Comparison of ENCODE assay signal across 16 cellular contexts in the genomic region with DNA sequence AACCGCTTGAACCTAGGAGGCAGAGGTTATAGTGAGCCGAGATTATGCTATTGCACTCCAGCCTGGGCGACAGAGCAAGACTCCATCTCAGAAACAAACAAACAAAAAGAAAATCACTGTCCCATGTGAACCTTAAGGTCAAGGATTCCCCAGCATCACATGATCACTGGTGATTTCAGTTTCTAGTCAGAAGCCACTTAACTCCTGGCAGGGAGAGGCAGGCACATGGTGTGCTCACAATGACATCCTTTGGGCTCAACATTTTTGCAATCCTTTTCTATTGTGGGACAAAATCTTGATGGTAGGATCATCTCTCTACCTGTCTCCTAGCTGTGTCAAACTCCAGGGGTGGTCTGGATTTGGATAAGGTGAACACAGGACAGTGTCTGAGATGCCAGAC.
"Had no signal": no experiment of that assay in that cellular context is flagged by ENCODE, and none has a peak within 500 bp of the region (broad histone marks: within the 10 kb centered on the region; RNA-seq: fewer than 3 reads in every experiment).

No MANE protein-coding gene starts in this region.

- H3K27me3 Mint-ChIP-seq: activated CD8-positive, alpha-beta memory T cell treated with anti-CD3 and anti-CD28 coated beads, Interleukin-2, amount 10 ng/mL, durations not matched to agents 7 days and 5 days; activated naive CD8-positive, alpha-beta T cell treated with anti-CD3 and anti-CD28 coated beads for 36 hours; naive B cell had no signal

- H3K27ac Mint-ChIP-seq: activated CD8-positive, alpha-beta memory T cell treated with anti-CD3 and anti-CD28 coated beads, Interleukin-2, amount 10 ng/mL, durations not matched to agents 7 days and 5 days; activated naive CD8-positive, alpha-beta T cell treated with anti-CD3 and anti-CD28 coated beads for 36 hours had no signal

- H3K27me3 ChIP-seq: breast epithelium, esophagus squamous epithelium had no signal

- H3K4me3 Mint-ChIP-seq: activated CD8-positive, alpha-beta memory T cell treated with anti-CD3 and anti-CD28 coated beads, Interleukin-2, amount 10 ng/mL, durations not matched to agents 7 days and 5 days; activated naive CD8-positive, alpha-beta T cell treated with anti-CD3 and anti-CD28 coated beads for 36 hours; activated T-cell treated with anti-CD3 and anti-CD28 coated beads, Interleukin-2, amount 50 U/mL, for 4 hours had no signal

- H3K27ac ChIP-seq: esophagus squamous epithelium, lower lobe of right lung had no signal

- DNase-seq: activated CD4-positive, alpha-beta T cell treated with anti-CD3 and anti-CD28 coated beads, Interleukin-2, amount 50 U/mL, for 48 hours; activated CD4-positive, CD25-positive, alpha-beta regulatory T cell treated with anti-CD3 and anti-CD28 coated beads, Interleukin-2, amount 50 U/mL, for 72 hours; activated CD8-positive, alpha-beta memory T cell treated with anti-CD3 and anti-CD28 coated beads, Interleukin-2, amount 10 ng/mL, durations not matched to agents 7 days and 5 days; activated gamma-delta T cell treated with Interleukin-2 at 50 U/mL for 16 hours; activated naive CD8-positive, alpha-beta T cell treated with anti-CD3 and anti-CD28 coated beads for 36 hours; activated T-cell treated with anti-CD3 and anti-CD28 coated beads, Interleukin-2, amount 50 U/mL, for 4 hours; anterior cingulate cortex; esophagus squamous epithelium; foreskin fibroblast; islet precursor cell; lower lobe of right lung; naive B cell; stimulated activated CD4-positive, alpha-beta T cell treated with anti-CD3 and anti-CD28 coated beads, Interleukin-2, amount 100 ng/mL, for 24 hours; stimulated activated naive CD4-positive, alpha-beta T cell treated with Interleukin-2 at 50 U/mL for 16 hours; T-helper 9 cell had no signal

- H3K4me1 Mint-ChIP-seq: activated CD8-positive, alpha-beta memory T cell treated with anti-CD3 and anti-CD28 coated beads, Interleukin-2, amount 10 ng/mL, durations not matched to agents 7 days and 5 days; activated naive CD8-positive, alpha-beta T cell treated with anti-CD3 and anti-CD28 coated beads for 36 hours had no signal

- H3K4me1 ChIP-seq: breast epithelium, lower lobe of right lung had no signal

- ATAC-seq: activated CD8-positive, alpha-beta memory T cell treated with anti-CD3 and anti-CD28 coated beads, Interleukin-2, amount 10 ng/mL, durations not matched to agents 7 days and 5 days; activated T-cell treated with anti-CD3 and anti-CD28 coated beads, Interleukin-2, amount 50 U/mL, for 4 hours; lower lobe of right lung had no signal

- H3K4me3 ChIP-seq: breast epithelium, esophagus squamous epithelium, lower lobe of right lung had no signal

- H3K9me3 ChIP-seq: breast epithelium, esophagus squamous epithelium, lower lobe of right lung had no signal

- H3K9me3 Mint-ChIP-seq: activated naive CD8-positive, alpha-beta T cell treated with anti-CD3 and anti-CD28 coated beads for 36 hours; activated T-cell treated with anti-CD3 and anti-CD28 coated beads, Interleukin-2, amount 50 U/mL, for 4 hours; naive B cell had no signal
